3 cellular contexts compared by ENCODE assay signal in genomic region chr5:107941036-107941435, GRCh38.
A peak's percentile ranks its signal among the peaks of the same experiment; 100 is the strongest.
TF ChIP-seq lines count a peak whose summit lies in the region.

No MANE protein-coding gene starts in this region.

TF ChIP-seq in HepG2, 621 proteins besides CTCF, POLR2A, EP300 and RAD21 (continues in another document):
- no peak for TF ChIP-seq ZNF607 (CRISPR knock-in tag; IDR thresholded peaks at IDR 0.05; ENCODE audit: borderline replicate concordance)
- TF ChIP-seq STAT5B (CRISPR knock-in tag; IDR thresholded peaks at IDR 0.05), result no peak
- TF ChIP-seq FOXJ3 (CRISPR knock-in tag; IDR thresholded peaks at IDR 0.05; ENCODE audit: borderline replicate concordance), result no peak
- TF ChIP-seq CHD4 (IDR thresholded peaks at IDR 0.05; ENCODE audit: borderline replicate concordance, low read length), result no peak
- peak; percentile 33; the same call in 1 of the 2 replicates for TF ChIP-seq CEBPB (IDR thresholded peaks at IDR 0.05; ENCODE audit: borderline replicate concordance, low read depth, low read length)
- TF ChIP-seq SPEN (CRISPR knock-in tag; IDR thresholded peaks at IDR 0.05; ENCODE audit: low read depth), result no peak
- no peak for TF ChIP-seq ZNF720 (CRISPR knock-in tag; IDR thresholded peaks at IDR 0.05)
- no peak for TF ChIP-seq KLF11 (CRISPR knock-in tag; IDR thresholded peaks at IDR 0.05)
- no peak for TF ChIP-seq ZNF318 (CRISPR knock-in tag; IDR thresholded peaks at IDR 0.05)

TF ChIP-seq in IMR-90, 13 proteins besides CTCF, POLR2A, EP300 and RAD21:
- TF ChIP-seq ELK1 (IDR thresholded peaks at IDR 0.05; ENCODE audit: borderline replicate concordance, low read depth, low read length) (no peak), CEBPB (IDR thresholded peaks at IDR 0.05; ENCODE audit: low read depth, low read length) (peak; percentile 53)

TF ChIP-seq in H1, 55 proteins besides CTCF, POLR2A, EP300 and RAD21:
- TF ChIP-seq ATF2 (IDR thresholded peaks at IDR 0.05; ENCODE audit: low read length) (no peak), CEBPB (IDR thresholded peaks at IDR 0.05; ENCODE audit: low read depth, low read length) (peak; percentile 54; the same call in 1 of the 2 replicates)
